In the genomic region with DNA sequence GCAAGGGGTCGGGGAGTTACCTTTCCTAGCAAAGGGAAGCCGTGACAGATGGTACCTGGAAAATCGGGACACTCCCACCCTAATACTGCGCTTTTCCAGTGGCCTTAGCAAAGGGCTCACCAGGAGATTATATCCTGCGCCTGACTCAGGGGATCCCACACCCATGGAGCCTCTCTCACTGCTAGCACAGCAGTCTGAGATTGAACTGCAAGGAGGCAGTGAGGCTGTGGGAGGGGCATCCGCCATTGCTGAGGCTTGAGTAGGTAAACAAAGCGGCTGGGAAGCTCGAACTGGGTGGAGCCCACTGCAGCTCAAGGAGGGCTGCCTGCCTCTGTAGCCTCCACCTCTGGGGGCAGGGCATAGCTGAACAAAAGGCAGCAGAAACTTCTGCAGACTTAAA, we compare ENCODE assay signal across 6 cellular contexts. TPM values are rescaled to one million over a fixed set of nuclear protein-coding genes. Genes with fewer than 3 reads are reported as not detected.
DNase-seq lines count a peak whose midpoint lies in the region; ATAC-seq and TF ChIP-seq lines count a peak whose summit lies in the region.
"Not testable (repeated sequence)": the region's sequence is repeated elsewhere in the genome, so short reads cannot be mapped to it uniquely, and the experiment has no call there.

No MANE protein-coding gene starts in this region.

- not testable (repeated sequence) for H3K36me3 ChIP-seq in RWPE2 (ENCODE audit: low read depth); suprapubic skin; aorta (ENCODE audit: control insufficient read depth in 1 of 2, insufficient read depth in 2 of 2, low read length in 1 of 2)

- H3K9me3 ChIP-seq in RWPE2 (ENCODE audit: severe bottlenecking); suprapubic skin; aorta (ENCODE audit: control insufficient read depth, low read length): not testable (repeated sequence)

- not testable (repeated sequence) for ATAC-seq in RWPE2 (ENCODE audit: low read depth); left lobe of liver; aorta (ENCODE audit: low FRiP score)

- not testable (repeated sequence) for H3K27ac ChIP-seq in RWPE2 (ENCODE audit: poor library complexity, severe bottlenecking); suprapubic skin; aorta (ENCODE audit: low read depth in 1 of 2, low read length in 2 of 2)

- DNase-seq in RWPE2 (ENCODE audit: low spot score) (peak; percentile 15), cardiac septum (ENCODE audit: low spot score) (peak; percentile 4), left lobe of liver (ENCODE audit: low spot score) (peak; percentile 31), suprapubic skin (ENCODE audit: low spot score in 2 of 2) (peak; percentile 21 to 50), aorta (peak; percentile 20 to 32)
- DNase-seq in activated CD8-positive, alpha-beta memory T cell treated with anti-CD3 and anti-CD28 coated beads for 24 hours, result peak; percentile 52

- WGBS in suprapubic skin, result 90% methylated on average over 8 of the region's 8 CpGs
- WGBS in aorta, 2 donors, result 90 to 94% methylated on average over 8 of the region's 8 CpGs

- H3K4me1 ChIP-seq in RWPE2 (ENCODE audit: insufficient read depth, poor library complexity, severe bottlenecking); suprapubic skin; aorta (ENCODE audit: control insufficient read depth in 1 of 2, insufficient read depth in 2 of 2, low read length in 2 of 2): not testable (repeated sequence)

- not testable (repeated sequence) for TF ChIP-seq CTCF in RWPE2 (IDR thresholded peaks at IDR 0.05; ENCODE audit: poor library complexity, severe bottlenecking); suprapubic skin (IDR thresholded peaks at IDR 0.05)

- not testable (repeated sequence) for TF ChIP-seq POLR2A in suprapubic skin (IDR thresholded peaks at IDR 0.05)

- not testable (repeated sequence) for TF ChIP-seq EP300 in suprapubic skin (IDR thresholded peaks at IDR 0.05)

- H3K27me3 ChIP-seq in RWPE2 (ENCODE audit: insufficient read depth, poor library complexity, severe bottlenecking); suprapubic skin; aorta (ENCODE audit: control insufficient read depth in 1 of 2, insufficient read depth in 2 of 2, low read length in 1 of 2): not testable (repeated sequence)

- intact Hi-C loops in cardiac septum (cut with DNase I); aorta (cut with DNase I): not testable (repeated sequence)

- not testable (repeated sequence) for H3K4me3 ChIP-seq in RWPE2 (ENCODE audit: severe bottlenecking); suprapubic skin; aorta (ENCODE audit: low read length in 2 of 2)

RNA-seq across cellular contexts. Expression of gene MANF, which starts 16.8 kb away (rescaled TPM):
- total RNA-seq in cardiac septum (77.6 TPM), left lobe of liver (80.9 TPM), suprapubic skin (10 to 100 TPM; 21.7 to 64.0 (median 52.8) TPM), aorta (100 to 1,000 TPM in 1 of 2 donors, 10 to 100 TPM in 1; 78.9 to 108 TPM)
- 10 to 100 TPM; 47.7 to 67.1 TPM for polyA plus RNA-seq in aorta

RNA-seq across cellular contexts. Expression of gene RBM15B, which starts 22.8 kb away (rescaled TPM):
- total RNA-seq in cardiac septum, result 18.1 TPM
- 10.3 TPM for total RNA-seq in left lobe of liver
- total RNA-seq in suprapubic skin, result 10 to 100 TPM; 33.6 to 50.9 (median 41.7) TPM
- 10 to 100 TPM; 22.4 to 25.4 TPM for total RNA-seq in aorta
- polyA plus RNA-seq in aorta, result 1 to 10 TPM; 6.9 to 10.0 TPM
